9 cellular contexts compared by ENCODE assay signal in the genomic region with DNA sequence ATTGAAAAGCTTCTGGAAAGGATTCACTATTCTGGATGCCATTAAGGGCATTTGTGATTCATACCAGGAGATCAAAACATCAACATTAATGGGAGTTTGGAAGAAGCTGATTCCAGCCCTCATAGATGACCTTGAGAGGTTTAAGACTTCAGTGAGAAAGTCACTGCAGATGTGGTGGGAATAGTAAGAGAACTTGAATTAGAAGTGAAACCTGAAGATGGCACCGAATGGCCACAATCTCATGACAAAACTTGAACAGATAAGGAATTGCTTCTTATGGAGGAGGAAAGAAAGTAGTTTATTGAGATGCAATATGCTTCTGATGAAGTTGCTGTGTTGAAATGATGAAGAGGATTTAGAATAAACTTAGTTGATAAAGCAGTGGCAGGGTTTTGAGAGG.
DNase-seq lines count a peak whose midpoint lies in the region; ATAC-seq and TF ChIP-seq lines count a peak whose summit lies in the region.
"Had no signal": no experiment of that assay in that cellular context is flagged by ENCODE, and none has a peak within 500 bp of the region (broad histone marks: within the 10 kb centered on the region; RNA-seq: fewer than 3 reads in every experiment).

No MANE protein-coding gene starts in this region.

- no peaks in the 10 kb centered on the region for H3K9me3 ChIP-seq in gastroesophageal sphincter

- no peaks in the 10 kb centered on the region for H3K9me3 Mint-ChIP-seq in activated naive CD8-positive, alpha-beta T cell (ENCODE audit: low read depth)

- H3K4me1 Mint-ChIP-seq in activated naive CD8-positive, alpha-beta T cell (ENCODE audit: low read depth): peaks cover 25% of the 10 kb centered on the region

- DNase-seq in GM06990 (ENCODE audit: extremely low read depth, insufficient read length) (no peak), NCI-H1436 treated with DMSO at 0.1 percent for 48 hours (lab: John Stamatoyannopoulos, UW) (no peak), kidney tubule cell (ENCODE audit: low spot score) (no peak), left ventricle myocardium superior (no peak)
- DNase-seq: NCI-H524 treated with DMSO at 0.1 percent for 48 hours had no signal

- H3K36me3 Mint-ChIP-seq in activated naive CD8-positive, alpha-beta T cell: no peaks in the 10 kb centered on the region

- H3K27ac ChIP-seq in gastroesophageal sphincter: no peak overlapping the region

- no peaks in the 10 kb centered on the region for H3K27me3 Mint-ChIP-seq in activated naive CD8-positive, alpha-beta T cell

- intact Hi-C loops in left ventricle myocardium superior (cut with micrococcal nuclease): no loop called here

- H3K4me1 ChIP-seq in gastroesophageal sphincter: peaks cover 0 to 15% (median 0%) of the 10 kb centered on the region in 3 donors

- ATAC-seq in GM19324 (IDR thresholded peaks at IDR 0.05; ENCODE audit: low FRiP score, unreplicated experiment): peak; percentile 38
- ATAC-seq in HG03139 (IDR thresholded peaks at IDR 0.05; ENCODE audit: unreplicated experiment): peak; percentile 40
- no peak for ATAC-seq in gastroesophageal sphincter
- ATAC-seq in left ventricle myocardium superior: no peak

- peak overlapping the region; percentile 60 for H3K4me3 Mint-ChIP-seq in activated naive CD8-positive, alpha-beta T cell

- peak overlapping the region; percentile 84 for H3K27ac Mint-ChIP-seq in activated naive CD8-positive, alpha-beta T cell

- H3K27me3 ChIP-seq in GM06990 (replicated peaks; ENCODE audit: control insufficient read depth, insufficient read depth, low read length) (no peaks in the 10 kb centered on the region), gastroesophageal sphincter (no peaks in the 10 kb centered on the region)

- no peak for TF ChIP-seq POLR2A in gastroesophageal sphincter (IDR thresholded peaks at IDR 0.05)

- 100% methylated on average over 1 of the region's 1 CpG for WGBS in gastroesophageal sphincter (ENCODE audit: low coverage in 1 of 2), 2 donors

- no peak for TF ChIP-seq EP300 in gastroesophageal sphincter (IDR thresholded peaks at IDR 0.05)

- H3K4me3 ChIP-seq in GM06990 (replicated peaks; ENCODE audit: low read depth, low read length) (peak overlapping the region; percentile 25; the same call in 1 of the 2 replicates), gastroesophageal sphincter (no peak overlapping the region)

- H3K36me3 ChIP-seq in GM06990 (ENCODE audit: control insufficient read depth, insufficient read depth, low read length) (no peaks in the 10 kb centered on the region), gastroesophageal sphincter (no peaks in the 10 kb centered on the region)

- TF ChIP-seq CTCF in GM06990 (IDR thresholded peaks at IDR 0.05; ENCODE audit: insufficient read depth, low read length, poor library complexity, severe bottlenecking) (no peak), gastroesophageal sphincter (IDR thresholded peaks at IDR 0.05) (no peak)

Comparison
In these comparisons a context has a peak if more than half of its experiments do, and no peak if none do; other contexts are left out.
1. ATAC-seq: peak in GM19324 (single experiment) and HG03139 (single experiment); none in gastroesophageal sphincter (single experiment) and left ventricle myocardium superior (single experiment).